Comparison of ENCODE assay signal across 20 cellular contexts in genomic region chr12:113083863-113084430, GRCh38. TPM values are rescaled to one million over a fixed set of nuclear protein-coding genes. Genes with fewer than 3 reads are reported as not detected.
DNase-seq lines count a peak whose midpoint lies in the region; ATAC-seq and TF ChIP-seq lines count a peak whose summit lies in the region.
"Had no signal": no experiment of that assay in that cellular context is flagged by ENCODE, and none has a peak within 500 bp of the region (broad histone marks: within the 10 kb centered on the region; RNA-seq: fewer than 3 reads in every experiment).

No MANE protein-coding gene starts in this region.

- no peaks in the 10 kb centered on the region for H3K27me3 Mint-ChIP-seq in activated T-cell treated with anti-CD3 and anti-CD28 coated beads, Interleukin-2, amount 50 U/mL, for 24 hours
- no peaks in the 10 kb centered on the region for H3K27me3 Mint-ChIP-seq in activated B cell treated with CpG ODN at 0.5 μM for 24 hours
- H3K27me3 Mint-ChIP-seq in stimulated activated memory B cell treated with anti-CD40 and anti-IgM and Interleukin-4, amounts not matched to agents 10 μg/mL and 1 μg/mL and 100 μg/mL, for 72 hours, result no peaks in the 10 kb centered on the region

- H3K27ac ChIP-seq in left lung (no peak overlapping the region), RWPE1 (no peak overlapping the region)

- H3K9me3 Mint-ChIP-seq in activated T-cell treated with anti-CD3 and anti-CD28 coated beads, Interleukin-2, amount 50 U/mL, for 24 hours, result no peaks in the 10 kb centered on the region
- H3K9me3 Mint-ChIP-seq in activated B cell treated with CpG ODN at 0.5 μM for 24 hours, result no peaks in the 10 kb centered on the region
- no peaks in the 10 kb centered on the region for H3K9me3 Mint-ChIP-seq in stimulated activated memory B cell treated with anti-CD40 and anti-IgM and Interleukin-4, amounts not matched to agents 10 μg/mL and 1 μg/mL and 100 μg/mL, for 72 hours

- no peaks in the 10 kb centered on the region for H3K4me1 ChIP-seq in left lung
- H3K4me1 ChIP-seq: HAP-1 had no signal

- POLR2A ChIA-PET in activated B cell treated with CpG ODN at 0.5 μM for 24 hours (lab: Charles Lee), result interaction anchor here (0.6 to 1.6 kb wide), 7 partner anchors 9 to 48 kb away, joined by 3 to 5 read pairs (median 3); no protein-coding TSS in a partner anchor
- POLR2A ChIA-PET in RWPE1 (lab: Yijun Ruan, JAX; ENCODE audit: low non-redundant PET), result no interaction called here

- peak overlapping the region; percentile 58 for H3K27ac Mint-ChIP-seq in activated T-cell treated with anti-CD3 and anti-CD28 coated beads, Interleukin-2, amount 50 U/mL, for 24 hours
- H3K27ac Mint-ChIP-seq in activated B cell treated with CpG ODN at 0.5 μM for 24 hours, result peak overlapping the region; percentile 73
- peak overlapping the region; percentile 44 for H3K27ac Mint-ChIP-seq in stimulated activated memory B cell treated with anti-CD40 and anti-IgM and Interleukin-4, amounts not matched to agents 10 μg/mL and 1 μg/mL and 100 μg/mL, for 72 hours
- H3K27ac Mint-ChIP-seq: endodermal cell, progenitor cell of endocrine pancreas had no signal

- H3K4me3 ChIP-seq in left lung, result no peak overlapping the region
- H3K4me3 ChIP-seq: HAP-1 had no signal

- no peaks in the 10 kb centered on the region for H3K36me3 Mint-ChIP-seq in activated T-cell treated with anti-CD3 and anti-CD28 coated beads, Interleukin-2, amount 50 U/mL, for 24 hours (ENCODE audit: low read depth)
- H3K36me3 Mint-ChIP-seq in activated B cell treated with CpG ODN at 0.5 μM for 24 hours (ENCODE audit: low read depth), result peaks cover 19% of the 10 kb centered on the region
- H3K36me3 Mint-ChIP-seq in stimulated activated memory B cell treated with anti-CD40 and anti-IgM and Interleukin-4, amounts not matched to agents 10 μg/mL and 1 μg/mL and 100 μg/mL, for 72 hours, result peaks cover 61% of the 10 kb centered on the region

- H3K4me3 Mint-ChIP-seq in activated T-cell treated with anti-CD3 and anti-CD28 coated beads, Interleukin-2, amount 50 U/mL, for 24 hours, result no peak overlapping the region
- H3K4me3 Mint-ChIP-seq in activated B cell treated with CpG ODN at 0.5 μM for 24 hours, result peak overlapping the region; percentile 4
- no peak overlapping the region for H3K4me3 Mint-ChIP-seq in stimulated activated memory B cell treated with anti-CD40 and anti-IgM and Interleukin-4, amounts not matched to agents 10 μg/mL and 1 μg/mL and 100 μg/mL, for 72 hours
- H3K4me3 Mint-ChIP-seq: endodermal cell had no signal

- peaks cover 1 to 59% of the 10 kb centered on the region in 2 donors for H3K27me3 ChIP-seq in left lung

- H3K4me1 Mint-ChIP-seq in activated T-cell treated with anti-CD3 and anti-CD28 coated beads, Interleukin-2, amount 50 U/mL, for 24 hours (ENCODE audit: low read depth), result peaks cover 43% of the 10 kb centered on the region
- H3K4me1 Mint-ChIP-seq in activated B cell treated with CpG ODN at 0.5 μM for 24 hours, result peaks cover 96% of the 10 kb centered on the region
- peaks cover 97% of the 10 kb centered on the region for H3K4me1 Mint-ChIP-seq in stimulated activated memory B cell treated with anti-CD40 and anti-IgM and Interleukin-4, amounts not matched to agents 10 μg/mL and 1 μg/mL and 100 μg/mL, for 72 hours

- H3K9me3 ChIP-seq in left lung, result no peaks in the 10 kb centered on the region
- H3K9me3 ChIP-seq: HAP-1 had no signal

- TF ChIP-seq CTCF in activated B cell treated with CpG ODN at 0.5 μM for 24 hours (IDR thresholded peaks at IDR 0.05), result no peak
- TF ChIP-seq CTCF in left lung (IDR thresholded peaks at IDR 0.05), result no peak
- TF ChIP-seq CTCF in RWPE1 (conservative IDR thresholded peaks at IDR 0.05; ENCODE audit: low read depth), result no peak

- no peak for DNase-seq in activated T-cell treated with anti-CD3 and anti-CD28 coated beads, Interleukin-2, amount 50 U/mL, for 24 hours
- no peak for DNase-seq in activated T-cell treated with anti-CD3 and anti-CD28 coated beads, Interleukin-2, amount 50 U/mL, for 48 hours
- no peak for DNase-seq in activated B cell treated with CpG ODN at 0.5 μM for 24 hours
- DNase-seq in left lung, result peak in 1 of 2 donors; percentile 65
- no peak for DNase-seq in mesenteric fat pad (ENCODE audit: low spot score)
- no peak for DNase-seq in nucleus accumbens (lab: John Stamatoyannopoulos, UW)
- no peak for DNase-seq in RWPE1 (ENCODE audit: low spot score)
- DNase-seq: 8988T; activated CD4-positive, alpha-beta T cell treated with anti-CD3 and anti-CD28 coated beads, Interleukin-2, amount 50 U/mL, for 1 hour; C1 segment of cervical spinal cord; cerebellar nuclear complex; DMS79; endodermal cell; KG1; NCI-H1105 treated with DMSO at 0.1 percent for 48 hours; stimulated activated CD4-positive, alpha-beta T cell treated with anti-CD3 and anti-CD28 coated beads, Interleukin-12 subunit alpha, Interleukin-12 subunit beta, amount 100 ng/mL, for 4 hours had no signal

- CTCF ChIA-PET in activated B cell treated with CpG ODN at 0.5 μM for 24 hours (lab: Charles Lee), result interaction anchor here (0.9 kb wide), 2 partner anchors 33 to 35 kb away, joined by 3 to 4 read pairs; no protein-coding TSS in a partner anchor
- CTCF ChIA-PET in RWPE1 (lab: Yijun Ruan, JAX), result no interaction called here

- no peaks in the 10 kb centered on the region for H3K36me3 ChIP-seq in left lung
- H3K36me3 ChIP-seq: HAP-1 had no signal

- ATAC-seq in activated B cell treated with CpG ODN at 0.5 μM for 24 hours (ENCODE audit: low read depth), result peak; percentile 34
- peak; percentile 12 for ATAC-seq in left lung
- ATAC-seq in stimulated activated memory B cell treated with anti-CD40 and anti-IgM and Interleukin-4, amounts not matched to agents 10 μg/mL and 1 μg/mL and 100 μg/mL, for 72 hours, result peak; percentile 58
- ATAC-seq: Panc1 had no signal

- intact Hi-C loops in activated B cell treated with CpG ODN at 0.5 μM for 24 hours (cut with micrococcal nuclease), result no loop called here
- intact Hi-C loops in left lung (cut with DNase I), result no loop called here

RNA-seq across cellular contexts. Expression of gene DTX1, which starts 27.4 kb away (rescaled TPM):
- total RNA-seq in activated B cell treated with CpG ODN at 0.5 μM for 24 hours (75.3 and 79.4 TPM in 2 replicates), left lung (1 to 10 TPM in 1 of 2 donors, under 1 TPM in 1; 0.70 to 3.8 TPM), mesenteric fat pad (69.9 TPM)

RNA-seq across cellular contexts. Expression of gene RASAL1, which starts 51.6 kb away (rescaled TPM):
- total RNA-seq in activated B cell treated with CpG ODN at 0.5 μM for 24 hours (4.9 and 7.1 TPM in 2 replicates), left lung (under 1 TPM; 0.17 to 0.24 TPM), mesenteric fat pad (not detected)

Comparison
In these comparisons a context has a peak if more than half of its experiments do, and no peak if none do; other contexts are left out.
1. RNA of gene DTX1, which starts 27.4 kb away (total RNA-seq): 75.3 to 79.4 TPM in activated B cell treated with CpG ODN at 0.5 μM for 24 hours and 69.9 TPM in mesenteric fat pad (single experiment); 0.70 to 3.8 TPM in left lung; every median in the first group is over 10 times any median in the second.
2. Peak in every context shown above with its lines, with median percentiles within 50 percentile points of each other: H3K27ac Mint-ChIP-seq and ATAC-seq.